ENCODE assay signal across 8 cellular contexts in the genomic region with DNA sequence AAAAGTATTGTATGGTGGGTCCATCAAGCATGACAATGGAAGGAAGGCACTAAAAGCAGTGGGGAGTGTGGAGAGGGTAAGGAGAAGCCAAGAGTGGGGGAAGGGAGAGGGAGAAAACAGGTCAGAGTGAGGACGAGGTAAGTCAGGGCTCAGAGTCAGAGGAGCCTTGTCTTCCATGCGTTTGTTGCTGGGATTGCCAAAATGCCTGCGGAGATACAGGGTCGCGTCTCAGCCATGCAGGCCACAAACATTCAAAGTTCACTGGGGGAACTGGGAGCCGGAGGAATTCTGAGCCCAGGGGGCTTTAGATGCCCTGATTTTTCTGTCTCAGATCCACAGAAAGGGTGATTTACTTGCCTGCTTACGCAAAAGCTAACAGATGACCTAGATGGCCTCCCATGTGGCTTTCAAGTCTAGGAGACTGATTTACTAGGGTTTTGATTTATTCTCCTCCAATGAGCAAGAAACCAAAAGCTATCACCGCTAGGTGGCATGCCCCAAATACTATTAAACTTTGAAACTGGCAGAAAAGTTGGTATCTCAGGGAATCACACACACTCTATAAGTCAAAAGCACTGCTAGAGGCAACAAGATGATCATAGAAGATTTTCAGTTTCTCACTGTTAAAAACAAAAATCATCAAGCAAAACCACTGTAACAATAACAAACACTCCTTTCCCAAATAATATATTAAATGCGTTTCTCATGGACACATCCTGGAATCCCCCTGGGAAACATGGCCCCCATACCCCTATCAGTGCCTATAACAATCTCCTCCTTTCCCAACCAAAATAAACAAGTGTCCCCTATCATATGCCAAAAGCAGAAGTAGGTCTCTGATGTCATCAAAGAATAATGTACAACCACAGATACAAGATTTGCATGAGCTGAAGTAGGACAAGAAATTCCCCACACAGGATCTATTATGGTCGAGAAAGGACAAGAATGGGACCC. TPM values are rescaled to one million over a fixed set of nuclear protein-coding genes. Genes with fewer than 3 reads are reported as not detected.
A peak's percentile ranks its signal among the peaks of the same experiment; 100 is the strongest.
DNase-seq lines count a peak whose midpoint lies in the region; ATAC-seq and TF ChIP-seq lines count a peak whose summit lies in the region.

No MANE protein-coding gene starts in this region.

- TF ChIP-seq EP300 in SK-N-SH (IDR thresholded peaks at IDR 0.05; ENCODE audit: borderline replicate concordance in 1 of 2, low read depth in 1 of 2, low read length in 1 of 2), result no peak

- intact Hi-C loops in IMR-90 (cut with micrococcal nuclease) (loop anchor here (1.0 to 2.0 kb wide), 3 partner anchors 252 to 444 kb away; a partner anchor contains a TSS), ascending aorta (cut with DNase I) (loop anchor here (1.0 to 2.0 kb wide), 2 partner anchors 306 to 327 kb away; a partner anchor contains a TSS), gastrocnemius medialis (cut with DNase I; ENCODE audit: low total_unique reads) (loop anchor here (1.0 to 5.0 kb wide), 3 partner anchors 138 to 327 kb away; a partner anchor contains a TSS)

- H3K4me3 ChIP-seq in IMR-90 (ENCODE audit: insufficient read depth, low read depth, low read length), result no peak overlapping the region
- no peak overlapping the region for H3K4me3 ChIP-seq in SK-N-SH (ENCODE audit: low read depth in 2 of 2, low read length in 1 of 2)
- no peak overlapping the region for H3K4me3 ChIP-seq in ascending aorta
- H3K4me3 ChIP-seq in hepatocyte, result no peak overlapping the region
- H3K4me3 ChIP-seq in gastrocnemius medialis, result no peak overlapping the region

- H3K14ac ChIP-seq in IMR-90 (replicated peaks; ENCODE audit: low read depth, low read length), result no peak overlapping the region; the same call in 1 of the 2 replicates

- no peak overlapping the region for H3K18ac ChIP-seq in IMR-90 (ENCODE audit: low read depth, low read length)

- H2BK15ac ChIP-seq in IMR-90 (ENCODE audit: low read depth, low read length), result peak overlapping the region; percentile 66; the same call in 2 of the 3 replicates

- no peaks in the 10 kb centered on the region for H3K9me3 ChIP-seq in IMR-90 (ENCODE audit: control insufficient read depth, insufficient read depth, low read length)
- H3K9me3 ChIP-seq in SK-N-SH, result no peaks in the 10 kb centered on the region
- H3K9me3 ChIP-seq in ascending aorta, result no peaks in the 10 kb centered on the region
- H3K9me3 ChIP-seq in hepatocyte (ENCODE audit: low read depth), result no peaks in the 10 kb centered on the region
- H3K9me3 ChIP-seq in gastrocnemius medialis, result no peaks in the 10 kb centered on the region

- no peaks in the 10 kb centered on the region for H3K79me2 ChIP-seq in SK-N-SH (ENCODE audit: insufficient read depth)
- no peaks in the 10 kb centered on the region for H3K79me2 ChIP-seq in hepatocyte

- in situ Hi-C loops in IMR-90 (cut with MboI; ENCODE audit: low sequenced_read_pairs) (loop anchor here (25.0 kb wide), 1 partner anchor 328 kb away; a partner anchor contains a TSS), gastrocnemius medialis (cut with MboI; ENCODE audit: low sequenced_read_pairs in 4 of 4) (loop anchor here in 3 of 4 donors (5.0 to 25.0 kb wide), 3 partner anchors 326 to 453 kb away; a partner anchor contains a TSS)

- ATAC-seq in GM21786 (IDR thresholded peaks at IDR 0.05; ENCODE audit: unreplicated experiment) (peak; percentile 82), IMR-90 (ENCODE audit: low read depth) (peak; percentile 93), gastrocnemius medialis (peak; percentile 96)

- peak overlapping the region; percentile 26; the same call in 1 of the 2 replicates for H3K4ac ChIP-seq in IMR-90 (ENCODE audit: low read depth, low read length)

- no peak overlapping the region for H3K23ac ChIP-seq in IMR-90 (ENCODE audit: low read depth, low read length)

- H3K27me3 ChIP-seq in IMR-90 (ENCODE audit: control insufficient read depth, insufficient read depth, low read length), result no peaks in the 10 kb centered on the region
- no peaks in the 10 kb centered on the region for H3K27me3 ChIP-seq in SK-N-SH (ENCODE audit: insufficient read depth)
- no peaks in the 10 kb centered on the region for H3K27me3 ChIP-seq in ascending aorta
- no peaks in the 10 kb centered on the region for H3K27me3 ChIP-seq in hepatocyte
- no peaks in the 10 kb centered on the region for H3K27me3 ChIP-seq in gastrocnemius medialis

- peak overlapping the region; percentile 63; the same call in 1 of the 2 replicates for H2AK5ac ChIP-seq in IMR-90 (ENCODE audit: low read depth, low read length)

- no peaks in the 10 kb centered on the region for H3K36me3 ChIP-seq in IMR-90 (ENCODE audit: control insufficient read depth, insufficient read depth, low read length)
- H3K36me3 ChIP-seq in SK-N-SH (replicated peaks in 1 of 2; ENCODE audit: control insufficient read depth in 1 of 2, insufficient read depth in 2 of 2, low read length in 1 of 2), result no peaks in the 10 kb centered on the region
- no peaks in the 10 kb centered on the region for H3K36me3 ChIP-seq in ascending aorta
- no peaks in the 10 kb centered on the region for H3K36me3 ChIP-seq in hepatocyte (replicated peaks; ENCODE audit: insufficient read depth, low read depth)
- H3K36me3 ChIP-seq in gastrocnemius medialis, result no peaks in the 10 kb centered on the region

- no peak overlapping the region for H4K5ac ChIP-seq in IMR-90 (ENCODE audit: low read depth, low read length)

- H4K91ac ChIP-seq in IMR-90 (ENCODE audit: insufficient read depth, low read depth, low read length), result no peak overlapping the region

- TF ChIP-seq POLR2A in IMR-90 (IDR thresholded peaks at IDR 0.05; ENCODE audit: low read depth, low read length) (no peak), gastrocnemius medialis (IDR thresholded peaks at IDR 0.05) (no peak)

- H3K4me1 ChIP-seq in IMR-90 (ENCODE audit: control insufficient read depth, insufficient read depth, low read length) (peaks cover 9% of the 10 kb centered on the region), SK-N-SH (ENCODE audit: control insufficient read depth in 1 of 2, insufficient read depth in 2 of 2, low read depth in 1 of 2, low read length in 1 of 2) (no peaks in the 10 kb centered on the region; a peak in 2 of 4 replicates), ascending aorta (no peaks in the 10 kb centered on the region), hepatocyte (ENCODE audit: insufficient read depth) (no peaks in the 10 kb centered on the region), gastrocnemius medialis (peaks cover 10 to 14% of the 10 kb centered on the region in 2 donors)

- H2BK120ac ChIP-seq in IMR-90 (ENCODE audit: low read depth, low read length), result peak overlapping the region; percentile 50

- peak overlapping the region; percentile 83 for H2AFZ ChIP-seq in IMR-90 (replicated peaks; ENCODE audit: low read length, poor library complexity)
- peak overlapping the region; percentile 56 for H2AFZ ChIP-seq in SK-N-SH (ENCODE audit: low read depth)
- peak overlapping the region; percentile 29 for H2AFZ ChIP-seq in hepatocyte

- DNase-seq in GM10248 (ENCODE audit: extremely low spot score) (peak; percentile 48), IMR-90 (peak; percentile 82), SK-N-SH (peak; percentile 49), ascending aorta (ENCODE audit: low spot score in 2 of 2) (peak in 1 of 2 donors; percentile 80), hepatocyte (ENCODE audit: low spot score) (peak; percentile 79), gastrocnemius medialis (peak; percentile 28 to 49), NCI-H2029 (lab: John Stamatoyannopoulos, UW) (no peak)

- no peak overlapping the region for H2BK20ac ChIP-seq in IMR-90 (ENCODE audit: low read depth, low read length)

- peak; percentile 44 for TF ChIP-seq CTCF in GM10248 (IDR thresholded peaks at IDR 0.05; ENCODE audit: control extremely low read depth, extremely low read depth, low read depth, missing control alignments)
- peak; percentile 75 for TF ChIP-seq CTCF in IMR-90 (conservative IDR thresholded peaks at IDR 0.05; ENCODE audit: low read depth, low read length)
- TF ChIP-seq CTCF in SK-N-SH (IDR thresholded peaks at IDR 0.05), result peak; percentile 84
- peak; percentile 63 to 66 (median 64) for TF ChIP-seq CTCF in ascending aorta (IDR thresholded peaks at IDR 0.05)
- peak; percentile 76 for TF ChIP-seq CTCF in hepatocyte (IDR thresholded peaks at IDR 0.05; ENCODE audit: poor library complexity)
- peak; percentile 46 to 75 (median 69) for TF ChIP-seq CTCF in gastrocnemius medialis (IDR thresholded peaks at IDR 0.05 in 4 of 5, conservative IDR thresholded peaks at IDR 0.05 in 1 of 5)

- H4K8ac ChIP-seq in IMR-90 (ENCODE audit: low read depth in 2 of 2, low read length in 2 of 2), result peak overlapping the region in 1 of 2 experiments; percentile 59; a peak in 1 of 4 replicates

- peak; percentile 76 for TF ChIP-seq RAD21 in IMR-90 (IDR thresholded peaks at IDR 0.05; ENCODE audit: low read length)
- peak; percentile 85 for TF ChIP-seq RAD21 in SK-N-SH (IDR thresholded peaks at IDR 0.05; ENCODE audit: low read length)

- dilution Hi-C loops in IMR-90 (cut with HindIII; ENCODE audit: low sequenced_read_pairs, unreplicated experiment), result no loop called here

- H3K9me2 ChIP-seq in SK-N-SH (no peaks in the 10 kb centered on the region), hepatocyte (replicated peaks; ENCODE audit: insufficient read depth) (no peaks in the 10 kb centered on the region)

- H3K56ac ChIP-seq in IMR-90 (ENCODE audit: extremely low read depth, insufficient read depth, low read length), result no peak overlapping the region; the same call in 1 of the 2 replicates

- WGBS in IMR-90 (ENCODE audit: extremely low coverage in 2 of 2, insufficient read length in 1 of 2), 2 experiments, result 40% methylated on average over 2 of the region's 10 CpGs; no CpG with 5 or more reads in 1 of the 2 experiments
- WGBS in SK-N-SH (ENCODE audit: low lambda C conversion rate), result 58% methylated on average over 10 of the region's 10 CpGs
- WGBS in hepatocyte (ENCODE audit: low lambda C conversion rate, missing lambda C conversion rate), result 37% methylated on average over 10 of the region's 10 CpGs

- H2BK5ac ChIP-seq in IMR-90 (ENCODE audit: low read depth, low read length, poor library complexity, severe bottlenecking), result no peak overlapping the region

- CTCF ChIA-PET in GM10248 (lab: Yijun Ruan, JAX), result interaction anchor here (0.7 to 6.7 kb wide), 18 partner anchors 9 to 455 kb away, joined by 3 to 39 read pairs (median 4); no protein-coding TSS in a partner anchor
- CTCF ChIA-PET in IMR-90 (lab: Yijun Ruan, JAX), result interaction anchor here (0.6 to 1.5 kb wide), 4 partner anchors 41 to 257 kb away, joined by 3 to 4 read pairs (median 4); no protein-coding TSS in a partner anchor
- CTCF ChIA-PET in SK-N-SH (lab: Yijun Ruan, JAX), result interaction anchor here (0.8 to 4.5 kb wide), 15 partner anchors 8 to 450 kb away, joined by 3 to 23 read pairs (median 4); a partner anchor contains a TSS

- POLR2A ChIA-PET in GM10248 (lab: Yijun Ruan, JAX), result no interaction called here
- POLR2A ChIA-PET in IMR-90 (lab: Charles Lee; ENCODE audit: unreplicated experiment), result no interaction called here
- POLR2A ChIA-PET in SK-N-SH (lab: Yijun Ruan, JAX), result no interaction called here

- H2AK9ac ChIP-seq in IMR-90 (replicated peaks; ENCODE audit: low read depth, low read length, poor library complexity), result peak overlapping the region; percentile 6

- peak overlapping the region; percentile 67; the same call in 1 of the 2 replicates for H3K9ac ChIP-seq in IMR-90 (ENCODE audit: low read depth, low read length)
- no peak overlapping the region for H3K9ac ChIP-seq in SK-N-SH

- H3K4me2 ChIP-seq in IMR-90 (ENCODE audit: low read depth, low read length) (no peak overlapping the region), SK-N-SH (no peak overlapping the region), hepatocyte (peak overlapping the region; percentile 28)

- no peaks in the 10 kb centered on the region for H3F3A ChIP-seq in SK-N-SH (replicated peaks; ENCODE audit: insufficient read depth)

- H3K27ac ChIP-seq in IMR-90 (ENCODE audit: insufficient read depth, low read length), result no peak overlapping the region
- H3K27ac ChIP-seq in SK-N-SH (ENCODE audit: low read depth in 2 of 2, low read length in 1 of 2), result no peak overlapping the region
- H3K27ac ChIP-seq in ascending aorta, result no peak overlapping the region
- H3K27ac ChIP-seq in hepatocyte, result no peak overlapping the region
- H3K27ac ChIP-seq in gastrocnemius medialis, result peak overlapping the region in 3 of 4 donors; percentile 1 to 36 (median 25)

- peaks cover 0 to 9% of the 10 kb centered on the region in 2 experiments; a peak in 1 of 4 replicates for H3K79me1 ChIP-seq in IMR-90 (ENCODE audit: low read depth in 1 of 2, low read length in 2 of 2)

- no peaks in the 10 kb centered on the region for H4K20me1 ChIP-seq in IMR-90 (ENCODE audit: insufficient read depth, low read length)
- H4K20me1 ChIP-seq in SK-N-SH (ENCODE audit: insufficient read depth), result no peaks in the 10 kb centered on the region
- H4K20me1 ChIP-seq in hepatocyte (ENCODE audit: insufficient read depth, poor library complexity, severe bottlenecking), result no peaks in the 10 kb centered on the region

- peaks cover 6% of the 10 kb centered on the region for H3K9me1 ChIP-seq in IMR-90 (ENCODE audit: insufficient read depth, low read length)

- no TSS peak for BruUV-seq in IMR-90 (replicated peaks; lab: Mats Ljungman, UMichigan)

RNA-seq across cellular contexts. Expression of a gene that starts 26.6 kb away (rescaled TPM):
- total RNA-seq in IMR-90 (2012; rRNA removed), result 5.6 and 7.8 TPM in 2 replicates
- 4.8 and 5.7 TPM in 2 replicates for polyA plus RNA-seq in IMR-90 (2012; rRNA removed)
- polyA plus RNA-seq in IMR-90 (2012; cell fraction: cytosol; rRNA removed), result 0.52 and 0.65 TPM in 2 replicates
- 4.1 and 33.0 TPM in 2 replicates for polyA plus RNA-seq in IMR-90 (2012; cell fraction: nucleus; rRNA removed; ENCODE audit: low replicate concordance)
- polyA plus RNA-seq in SK-N-SH (2012; rRNA removed), result 7.4 and 11.2 TPM in 2 replicates
- polyA plus RNA-seq in SK-N-SH (2012; cell fraction: cytosol; rRNA removed), result 4.4 and 4.6 TPM in 2 replicates
- polyA plus RNA-seq in SK-N-SH (2012; cell fraction: nucleus; rRNA removed), result 18.5 and 41.5 TPM in 2 replicates
- 9.5 TPM for total RNA-seq in ascending aorta
- total RNA-seq in hepatocyte, result 8.4 and 14.9 TPM in 2 replicates
- polyA plus RNA-seq in hepatocyte, result 3.6 and 4.8 TPM in 2 replicates
- 1 to 10 TPM; 1.6 to 6.8 (median 3.4) TPM for total RNA-seq in gastrocnemius medialis

Comparison
In these comparisons a context has a peak if more than half of its experiments do, and no peak if none do; other contexts are left out.
1. H2AFZ ChIP-seq: peak in every context shown above with its lines; median percentile 83 in IMR-90; 56 in SK-N-SH; 29 in hepatocyte.
2. H3K27ac ChIP-seq: peak in gastrocnemius medialis (3 of 4); none in IMR-90 (single experiment), SK-N-SH (0 of 2), ascending aorta (0 of 2) and hepatocyte (single experiment).
3. Peak in every context shown above with its lines, with median percentiles within 50 percentile points of each other: CTCF ChIP-seq and ATAC-seq.